Comparison of ENCODE assay signal across 12 cellular contexts in genomic region chr6:96611342-96611964, GRCh38. TPM values are rescaled to one million over a fixed set of nuclear protein-coding genes. Genes with fewer than 3 reads are reported as not detected.
DNase-seq lines count a peak whose midpoint lies in the region; ATAC-seq, FAIRE-seq and TF ChIP-seq lines count a peak whose summit lies in the region.
"Had no signal": no experiment of that assay in that cellular context is flagged by ENCODE, and none has a peak within 500 bp of the region (broad histone marks: within the 10 kb centered on the region; RNA-seq: fewer than 3 reads in every experiment).

No MANE protein-coding gene starts in this region.

- FAIRE-seq in kidney (lab: Jason Lieb, UNC): peak; percentile 72

- H3K9me3 ChIP-seq in kidney (ENCODE audit: control insufficient read depth in 1 of 2, low read length in 2 of 2) (no peaks in the 10 kb centered on the region), T-helper 17 cell (ENCODE audit: control insufficient read depth, low read length, poor library complexity, severe bottlenecking) (no peaks in the 10 kb centered on the region), mucosa of descending colon (no peaks in the 10 kb centered on the region)
- H3K9me3 ChIP-seq: prostate gland had no signal

- H3K4me3 ChIP-seq in kidney (ENCODE audit: low read length in 2 of 2) (no peak overlapping the region), mucosa of descending colon (no peak overlapping the region)
- H3K4me3 ChIP-seq: prostate gland had no signal

- H3K27ac ChIP-seq in kidney (ENCODE audit: low read depth in 2 of 2, low read length in 2 of 2): no peak overlapping the region
- H3K27ac ChIP-seq: prostate gland had no signal

- no peaks in the 10 kb centered on the region for H3K36me3 Mint-ChIP-seq in T-helper 17 cell (ENCODE audit: low read depth)
- H3K36me3 Mint-ChIP-seq: activated naive CD8-positive, alpha-beta T cell treated with anti-CD3 and anti-CD28 coated beads for 36 hours had no signal

- DNase-seq in kidney (no peak), T-helper 17 cell (no peak), mucosa of descending colon (no peak), kidney tubule cell (ENCODE audit: low spot score) (no peak)
- no peak for DNase-seq in stimulated activated CD4-positive, alpha-beta T cell treated with anti-CD3 and anti-CD28 coated beads, Interleukin-2, amount 100 ng/mL, for 48 hours
- DNase-seq: activated CD4-positive, CD25-positive, alpha-beta regulatory T cell; activated naive CD8-positive, alpha-beta T cell treated with anti-CD3 and anti-CD28 coated beads for 36 hours had no signal

- ATAC-seq in GM19025 (IDR thresholded peaks at IDR 0.05; ENCODE audit: low read depth, unreplicated experiment) (peak; percentile 72), HG02610 (IDR thresholded peaks at IDR 0.05; ENCODE audit: unreplicated experiment) (peak; percentile 73), HG03460 (IDR thresholded peaks at IDR 0.05; ENCODE audit: unreplicated experiment) (peak; percentile 74), T-helper 17 cell (no peak), mucosa of descending colon (no peak)

- H3K4me1 ChIP-seq in kidney (ENCODE audit: control insufficient read depth in 1 of 2, insufficient read depth in 1 of 2, low read depth in 1 of 2, low read length in 2 of 2) (no peaks in the 10 kb centered on the region), mucosa of descending colon (ENCODE audit: low read depth) (no peaks in the 10 kb centered on the region)
- H3K4me1 ChIP-seq: prostate gland had no signal

- TF ChIP-seq CTCF in kidney (IDR thresholded peaks at IDR 0.05; ENCODE audit: borderline replicate concordance, extremely low read depth, insufficient read depth) (no peak), mucosa of descending colon (IDR thresholded peaks at IDR 0.05) (no peak)

- H3K4me3 Mint-ChIP-seq in T-helper 17 cell: no peak overlapping the region
- H3K4me3 Mint-ChIP-seq: activated naive CD8-positive, alpha-beta T cell treated with anti-CD3 and anti-CD28 coated beads for 36 hours had no signal

- H3K36me3 ChIP-seq in kidney (ENCODE audit: control insufficient read depth in 1 of 2, insufficient read depth in 2 of 2, low read length in 2 of 2) (no peaks in the 10 kb centered on the region), mucosa of descending colon (ENCODE audit: low read depth) (no peaks in the 10 kb centered on the region)
- H3K36me3 ChIP-seq: prostate gland had no signal

- H3K4me1 Mint-ChIP-seq in T-helper 17 cell: no peaks in the 10 kb centered on the region
- H3K4me1 Mint-ChIP-seq: activated naive CD8-positive, alpha-beta T cell treated with anti-CD3 and anti-CD28 coated beads for 36 hours had no signal

- H3K27ac Mint-ChIP-seq in T-helper 17 cell: no peak overlapping the region
- H3K27ac Mint-ChIP-seq: activated naive CD8-positive, alpha-beta T cell treated with anti-CD3 and anti-CD28 coated beads for 36 hours had no signal

- H3K9ac ChIP-seq in kidney (ENCODE audit: low read length in 2 of 2): no peak overlapping the region

- H3K27me3 Mint-ChIP-seq in T-helper 17 cell: peaks cover 24% of the 10 kb centered on the region

- intact Hi-C loops in kidney (cut with DNase I) (no loop called here), mucosa of descending colon (cut with DNase I, micrococcal nuclease) (no loop called here)

RNA-seq across cellular contexts. Expression of gene FHL5, which starts 48.5 kb away (rescaled TPM):
- total RNA-seq in kidney (34.5 TPM), T-helper 17 cell (not detected), mucosa of descending colon (1 to 10 TPM in 2 of 3 donors, under 1 TPM in 1; 0.69 to 7.2 (median 4.2) TPM)
- polyA plus RNA-seq in kidney (ENCODE audit: insufficient read depth, low read depth, low replicate concordance): 4.3 TPM
- total RNA-seq: activated naive CD8-positive, alpha-beta T cell treated with anti-CD3 and anti-CD28 coated beads for 36 hours; HT1080 had no signal

Comparison
In these comparisons a context has a peak if more than half of its experiments do, and no peak if none do; other contexts are left out.
1. ATAC-seq: peak in GM19025 (single experiment), HG02610 (single experiment) and HG03460 (single experiment); none in T-helper 17 cell (single experiment) and mucosa of descending colon (single experiment).